18 cellular contexts compared by ENCODE assay signal in the genomic region with DNA sequence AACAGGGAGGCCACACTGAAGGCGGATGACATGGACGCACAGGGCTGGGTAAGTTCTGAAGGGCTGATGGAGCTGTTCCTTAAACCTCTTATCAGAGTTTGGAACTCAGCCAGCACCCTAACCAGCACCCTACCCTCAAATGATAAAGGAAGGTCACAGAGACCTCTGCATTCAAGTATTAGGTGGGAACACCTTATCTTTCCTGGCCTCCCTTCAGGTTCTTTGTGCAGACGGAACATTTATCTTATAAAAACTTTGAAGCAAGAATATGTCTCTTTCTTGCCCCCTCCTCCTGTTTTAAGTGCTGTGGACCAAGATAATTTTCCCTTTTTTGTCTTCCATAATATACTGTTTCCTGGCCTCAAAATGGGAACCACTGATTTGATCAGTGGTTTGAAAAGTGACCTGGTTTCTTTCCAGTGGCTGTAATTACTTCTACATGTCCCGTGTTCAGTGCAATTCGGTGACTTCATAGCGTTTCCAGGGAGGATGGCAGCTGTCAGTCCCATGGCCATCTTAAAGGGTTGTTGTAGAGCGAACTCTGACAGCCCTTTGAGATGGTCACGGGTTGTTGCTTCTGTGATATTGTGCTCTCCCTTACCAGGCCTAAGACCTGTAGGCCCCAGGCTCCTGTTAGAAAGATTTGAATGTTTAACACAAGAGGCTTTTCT.
DNase-seq lines count a peak whose midpoint lies in the region; ATAC-seq and TF ChIP-seq lines count a peak whose summit lies in the region.
"Had no signal": no experiment of that assay in that cellular context is flagged by ENCODE, and none has a peak within 500 bp of the region (broad histone marks: within the 10 kb centered on the region; RNA-seq: fewer than 3 reads in every experiment).

No MANE protein-coding gene starts in this region.

- ATAC-seq in SK-N-SH treated with all-trans-retinoic acid at 6 μM for 48 hours (no peak), HG02623 (IDR thresholded peaks at IDR 0.05; ENCODE audit: unreplicated experiment) (no peak)
- ATAC-seq: Panc1, Right ventricle myocardium inferior had no signal

- H3K27me3 Mint-ChIP-seq in activated T-cell treated with anti-CD3 and anti-CD28 coated beads, Interleukin-2, amount 50 U/mL, for 24 hours, result no peaks in the 10 kb centered on the region

- 56 to 76% (median 67%) methylated on average over 8 of the region's 8 CpGs for WGBS in stomach, 5 donors

- TF ChIP-seq POLR2A in erythroblast (IDR thresholded peaks at IDR 0.05; ENCODE audit: low read length), result no peak
- no peak for TF ChIP-seq POLR2A in stomach (IDR thresholded peaks at IDR 0.05)

- peaks cover 42% of the 10 kb centered on the region for H3K4me1 Mint-ChIP-seq in activated T-cell treated with anti-CD3 and anti-CD28 coated beads, Interleukin-2, amount 50 U/mL, for 24 hours (ENCODE audit: low read depth)

- no peak for TF ChIP-seq CTCF in stomach (IDR thresholded peaks at IDR 0.05)

- no peaks in the 10 kb centered on the region for H3K36me3 ChIP-seq in stomach

- no peak overlapping the region for H3K4me3 ChIP-seq in stomach

- H3K27ac Mint-ChIP-seq in activated T-cell treated with anti-CD3 and anti-CD28 coated beads, Interleukin-2, amount 50 U/mL, for 24 hours, result peak overlapping the region; percentile 18

- H3K27ac ChIP-seq in stomach, result no peak overlapping the region
- H3K27ac ChIP-seq: 22Rv1 had no signal

- peaks cover 2% of the 10 kb centered on the region for H3K9me3 Mint-ChIP-seq in activated T-cell treated with anti-CD3 and anti-CD28 coated beads, Interleukin-2, amount 50 U/mL, for 24 hours

- no peak for TF ChIP-seq EP300 in stomach (IDR thresholded peaks at IDR 0.05)

- no peaks in the 10 kb centered on the region for H3K27me3 ChIP-seq in stomach

- no peak overlapping the region for H3K4me3 Mint-ChIP-seq in activated T-cell treated with anti-CD3 and anti-CD28 coated beads, Interleukin-2, amount 50 U/mL, for 24 hours

- no peaks in the 10 kb centered on the region for H3K4me1 ChIP-seq in stomach

- H3K9me3 ChIP-seq in stomach, result no peaks in the 10 kb centered on the region

- DNase-seq in activated T-cell treated with anti-CD3 and anti-CD28 coated beads, Interleukin-2, amount 50 U/mL, for 24 hours, result no peak
- DNase-seq in activated T-cell treated with anti-CD3 and anti-CD28 coated beads for 4 hours (no peak), erythroblast (lab: John Stamatoyannopoulos, UW) (peak; percentile 84 to 93), stomach (peak; percentile 29), superior temporal gyrus (ENCODE audit: extremely low spot score) (no peak), AML-193 (lab: John Stamatoyannopoulos, UW) (no peak)
- DNase-seq: C1 segment of cervical spinal cord, DMS 273 treated with DMSO at 0.1 percent for 48 hours, IMR-90, NCI-H1436, NCI-H2081 treated with DMSO at 0.1 percent for 48 hours, NCI-H2227 treated with DMSO at 0.1 percent for 48 hours, NCI-H526 had no signal

- no peaks in the 10 kb centered on the region for H3K36me3 Mint-ChIP-seq in activated T-cell treated with anti-CD3 and anti-CD28 coated beads, Interleukin-2, amount 50 U/mL, for 24 hours (ENCODE audit: low read depth)

- intact Hi-C loops in stomach (cut with DNase I; ENCODE audit: low total_unique reads), result no loop called here

TF ChIP-seq in SK-N-SH treated with all-trans-retinoic acid at 6 μM for 48 hours, 23 proteins besides CTCF, POLR2A, EP300 and RAD21:
- TF ChIP-seq RARB (CRISPR knock-in tag; IDR thresholded peaks at IDR 0.05), result no peak
- no peak for TF ChIP-seq OSR1 (CRISPR knock-in tag; IDR thresholded peaks at IDR 0.05)
- TF ChIP-seq, protein P1, sequence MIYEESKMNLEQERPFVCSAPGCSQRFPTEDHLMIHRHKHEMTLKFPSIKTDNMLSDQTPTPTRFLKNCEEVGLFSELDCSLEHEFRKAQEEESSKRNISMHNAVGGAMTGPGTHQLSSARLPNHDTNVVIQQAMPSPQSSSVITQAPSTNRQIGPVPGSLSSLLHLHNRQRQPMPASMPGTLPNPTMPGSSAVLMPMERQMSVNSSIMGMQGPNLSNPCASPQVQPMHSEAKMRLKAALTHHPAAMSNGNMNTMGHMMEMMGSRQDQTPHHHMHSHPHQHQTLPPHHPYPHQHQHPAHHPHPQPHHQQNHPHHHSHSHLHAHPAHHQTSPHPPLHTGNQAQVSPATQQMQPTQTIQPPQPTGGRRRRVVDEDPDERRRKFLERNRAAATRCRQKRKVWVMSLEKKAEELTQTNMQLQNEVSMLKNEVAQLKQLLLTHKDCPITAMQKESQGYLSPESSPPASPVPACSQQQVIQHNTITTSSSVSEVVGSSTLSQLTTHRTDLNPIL (CRISPR knock-in tag; IDR thresholded peaks at IDR 0.05; ENCODE audit: low read depth), result no peak
- TF ChIP-seq TCF4 (CRISPR knock-in tag; IDR thresholded peaks at IDR 0.05; ENCODE audit: borderline replicate concordance), result peak; percentile 60; the same call in 1 of the 2 replicates
- peak; percentile 71; the same call in 1 of the 2 replicates for TF ChIP-seq TSHZ2 (CRISPR knock-in tag; IDR thresholded peaks at IDR 0.05)
- TF ChIP-seq ISL1 (CRISPR knock-in tag; IDR thresholded peaks at IDR 0.05), result peak; percentile 54
- no peak for TF ChIP-seq ZFP3 (CRISPR knock-in tag; IDR thresholded peaks at IDR 0.05)
TF ChIP-seq in SK-N-SH treated with all-trans-retinoic acid at 6 μM for 48 hours: peak in this region for 3.

Comparison
In these comparisons a context has a peak if more than half of its experiments do, and no peak if none do; other contexts are left out.
1. DNase-seq: peak in erythroblast (2 of 2) and stomach (single experiment); none in activated T-cell treated with anti-CD3 and anti-CD28 coated beads, Interleukin-2, amount 50 U/mL, for 24 hours (single experiment), activated T-cell treated with anti-CD3 and anti-CD28 coated beads for 4 hours (single experiment), superior temporal gyrus (single experiment) and AML-193 (0 of 2).